ENCODE assay signal across 8 cellular contexts in genomic region chr19:2128252-2128651, GRCh38. TPM values are rescaled to one million over a fixed set of nuclear protein-coding genes. Genes with fewer than 3 reads are reported as not detected.
DNase-seq lines count a peak whose midpoint lies in the region; ATAC-seq and TF ChIP-seq lines count a peak whose summit lies in the region.
"Not testable (repeated sequence)": the region's sequence is repeated elsewhere in the genome, so short reads cannot be mapped to it uniquely, and the experiment has no call there.
"Had no signal": no experiment of that assay in that cellular context is flagged by ENCODE, and none has a peak within 500 bp of the region (broad histone marks: within the 10 kb centered on the region; RNA-seq: fewer than 3 reads in every experiment).

No MANE protein-coding gene starts in this region.

- peaks cover 43% of the 10 kb centered on the region for H3K79me1 ChIP-seq in mesenchymal stem cell (replicated peaks; ENCODE audit: low read length, poor library complexity, severe bottlenecking)

- TF ChIP-seq RAD21 in Ishikawa (IDR thresholded peaks at IDR 0.05; ENCODE audit: low read depth): peak; percentile 22; the same call in 1 of the 2 replicates

- H3K27ac ChIP-seq in SK-N-MC (peak overlapping the region; percentile 83), heart right ventricle (peak overlapping the region; percentile 15 to 92 (median 84)), mesenchymal stem cell (ENCODE audit: low read length, poor library complexity, severe bottlenecking) (peak overlapping the region; percentile 28)

- TF ChIP-seq CTCF in heart right ventricle (IDR thresholded peaks at IDR 0.05): not testable (repeated sequence)

- WGBS in heart right ventricle, 2 donors: 72 to 83% methylated on average over 24 to 27 of the region's 34 CpGs
- 92% methylated on average over 13 of the region's 34 CpGs for WGBS in mesenchymal stem cell

- not testable (repeated sequence) for H3K9ac ChIP-seq in SK-N-MC (ENCODE audit: insufficient read length); mesenchymal stem cell (ENCODE audit: low read length)

- not testable (repeated sequence) for H3K14ac ChIP-seq in mesenchymal stem cell (ENCODE audit: low read length in 2 of 2)

- not testable (repeated sequence) for H2BK5ac ChIP-seq in mesenchymal stem cell (ENCODE audit: low read depth, low read length, poor library complexity, severe bottlenecking)

- H3K4ac ChIP-seq in mesenchymal stem cell (ENCODE audit: low read depth in 1 of 2, low read length in 2 of 2): not testable (repeated sequence)

- not testable (repeated sequence) for H3K27me3 ChIP-seq in heart right ventricle; mesenchymal stem cell (ENCODE audit: control insufficient read depth in 1 of 2, insufficient read depth in 1 of 2, low read length in 2 of 2)

- ATAC-seq in Right ventricle myocardium inferior (peak; percentile 9), heart right ventricle (peak in 6 of 8 donors; percentile 11 to 40 (median 24)), left ventricle myocardium superior (peak; percentile 32)

- not testable (repeated sequence) for H2BK15ac ChIP-seq in mesenchymal stem cell (ENCODE audit: low read depth, poor library complexity, severe bottlenecking)

- H3K4me1 ChIP-seq in heart right ventricle: peaks cover 0 to 42% (median 25%) of the 10 kb centered on the region in 9 donors
- H3K4me1 ChIP-seq in mesenchymal stem cell (ENCODE audit: control insufficient read depth, insufficient read depth, low read depth, low read length): peaks cover 25% of the 10 kb centered on the region

- intact Hi-C loops in Right ventricle myocardium inferior (cut with DNase I); left ventricle myocardium superior (cut with micrococcal nuclease): not testable (repeated sequence)
- intact Hi-C loops in heart right ventricle (cut with DNase I): loop anchor here in 1 of 10 donors (5.0 kb wide), 1 partner anchor 989 kb away; no protein-coding TSS in a partner anchor

- not testable (repeated sequence) for H2BK12ac ChIP-seq in mesenchymal stem cell (ENCODE audit: low read length in 2 of 2)

- peak; percentile 76 for DNase-seq in NCI-H2227 (lab: John Stamatoyannopoulos, UW; ENCODE audit: unreplicated experiment)
- not testable (repeated sequence) for DNase-seq in SK-N-MC (ENCODE audit: low read depth, low spot score); Right ventricle myocardium inferior (ENCODE audit: missing footprints); heart right ventricle; left ventricle myocardium superior; mesenchymal stem cell

- not testable (repeated sequence) for H2AFZ ChIP-seq in mesenchymal stem cell (ENCODE audit: low read depth, low read length)

- not testable (repeated sequence) for H3K9me3 ChIP-seq in SK-N-MC (ENCODE audit: low read depth, low read length); heart right ventricle; mesenchymal stem cell (ENCODE audit: control insufficient read depth, low read length)

- not testable (repeated sequence) for H2AK5ac ChIP-seq in mesenchymal stem cell (ENCODE audit: low read length, severe bottlenecking)

- H3K4me2 ChIP-seq in mesenchymal stem cell (ENCODE audit: low read length, poor library complexity, severe bottlenecking): not testable (repeated sequence)

- H3K23ac ChIP-seq in mesenchymal stem cell (ENCODE audit: low read length in 2 of 2): not testable (repeated sequence)

- H3K36me3 ChIP-seq in SK-N-MC (ENCODE audit: insufficient read depth, low read length) (peaks cover 33% of the 10 kb centered on the region; the same call in 1 of the 2 replicates), heart right ventricle (peaks cover 0 to 93% (median 40%) of the 10 kb centered on the region in 9 donors), mesenchymal stem cell (ENCODE audit: control insufficient read depth in 1 of 2, insufficient read depth in 2 of 2, low read depth in 1 of 2, low read length in 2 of 2) (peaks cover 79 to 85% of the 10 kb centered on the region in 2 experiments)

- TF ChIP-seq EP300 in Ishikawa (IDR thresholded peaks at IDR 0.05; ENCODE audit: borderline replicate concordance): peak; percentile 62

- H4K8ac ChIP-seq in mesenchymal stem cell (ENCODE audit: low read length): not testable (repeated sequence)

- not testable (repeated sequence) for H4K91ac ChIP-seq in mesenchymal stem cell (ENCODE audit: low read length)

- H3K4me3 ChIP-seq in SK-N-MC; heart right ventricle; mesenchymal stem cell (ENCODE audit: insufficient read depth in 1 of 2, low read depth in 1 of 2, low read length in 2 of 2): not testable (repeated sequence)

- H3K18ac ChIP-seq in mesenchymal stem cell (ENCODE audit: low read depth in 1 of 2, low read length in 2 of 2): not testable (repeated sequence)

- not testable (repeated sequence) for H2BK120ac ChIP-seq in mesenchymal stem cell (ENCODE audit: low read depth, low read length)

TF ChIP-seq in Ishikawa, 13 proteins besides CTCF, POLR2A, EP300 and RAD21:
- TF ChIP-seq EGR1 (IDR thresholded peaks at IDR 0.05) (peak; percentile 71), TCF12 (IDR thresholded peaks at IDR 0.05; ENCODE audit: low read depth) (peak; percentile 66; the same call in 1 of the 2 replicates), TEAD4 (IDR thresholded peaks at IDR 0.05) (peak; percentile 39), NFIC (IDR thresholded peaks at IDR 0.05) (peak; percentile 40; the same call in 1 of the 2 replicates)

RNA-seq across cellular contexts. Expression of gene AP3D1, which starts 23.1 kb away (rescaled TPM):
- 71.8 TPM for total RNA-seq in Right ventricle myocardium inferior
- 100 to 1,000 TPM in 1 of 10 donors, 10 to 100 TPM in 9; 68.4 to 168 (median 81.9) TPM for total RNA-seq in heart right ventricle
- polyA plus RNA-seq in heart right ventricle: 10 to 100 TPM; 63.9 to 95.1 TPM
- total RNA-seq in left ventricle myocardium superior: 78.2 TPM
- 99.9 TPM for polyA plus RNA-seq in mesenchymal stem cell (2013, experiment 1 of 2)
- 96.6 TPM for polyA plus RNA-seq in mesenchymal stem cell (2013, experiment 2 of 2)

RNA-seq across cellular contexts. Expression of gene IZUMO4, which starts 31.5 kb away (rescaled TPM):
- total RNA-seq in Right ventricle myocardium inferior: 1.4 TPM
- total RNA-seq in heart right ventricle: 1 to 10 TPM; 1.2 to 6.5 (median 2.2) TPM
- 10 to 100 TPM in 1 of 2 donors, 1 to 10 TPM in 1; 8.6 to 13.1 TPM for polyA plus RNA-seq in heart right ventricle
- 1.9 TPM for total RNA-seq in left ventricle myocardium superior
- 2.2 TPM for polyA plus RNA-seq in mesenchymal stem cell (2013, experiment 1 of 2)
- 2.1 TPM for polyA plus RNA-seq in mesenchymal stem cell (2013, experiment 2 of 2)
- total RNA-seq: Daoy had no signal

RNA-seq across cellular contexts. Expression of gene MOB3A, which starts 32.1 kb away (rescaled TPM):
- total RNA-seq in Right ventricle myocardium inferior (14.3 TPM), heart right ventricle (10 to 100 TPM; 10.0 to 30.5 (median 16.2) TPM), left ventricle myocardium superior (17.5 TPM)
- 10 to 100 TPM in 1 of 2 donors, 1 to 10 TPM in 1; 8.9 to 12.8 TPM for polyA plus RNA-seq in heart right ventricle
- polyA plus RNA-seq in mesenchymal stem cell (2013, experiment 1 of 2): 48.9 TPM
- 47.9 TPM for polyA plus RNA-seq in mesenchymal stem cell (2013, experiment 2 of 2)

RNA-seq across cellular contexts. Expression of gene DOT1L, which starts 35.5 kb away (rescaled TPM):
- 9.7 TPM for total RNA-seq in Right ventricle myocardium inferior
- total RNA-seq in heart right ventricle: 10 to 100 TPM in 7 of 10 donors, 1 to 10 TPM in 3; 7.0 to 16.0 (median 12.5) TPM
- 10 to 100 TPM in 1 of 2 donors, 1 to 10 TPM in 1; 9.2 to 12.1 TPM for polyA plus RNA-seq in heart right ventricle
- 11.9 TPM for total RNA-seq in left ventricle myocardium superior
- 8.7 TPM for polyA plus RNA-seq in mesenchymal stem cell (2013, experiment 1 of 2)
- polyA plus RNA-seq in mesenchymal stem cell (2013, experiment 2 of 2): 8.0 TPM

Comparison
In these comparisons a context has a peak if more than half of its experiments do, and no peak if none do; other contexts are left out.
1. H3K27ac ChIP-seq: peak in every context shown above with its lines; median percentile 84 in heart right ventricle; 83 in SK-N-MC; 28 in mesenchymal stem cell.